ENCODE assay signal across 9 cellular contexts in genomic region chr3:49839193-49839809, GRCh38. TPM values are rescaled to one million over a fixed set of nuclear protein-coding genes. Genes with fewer than 3 reads are reported as not detected.
DNase-seq lines count a peak whose midpoint lies in the region; ATAC-seq and TF ChIP-seq lines count a peak whose summit lies in the region.
"Had no signal": no experiment of that assay in that cellular context is flagged by ENCODE, and none has a peak within 500 bp of the region (broad histone marks: within the 10 kb centered on the region; RNA-seq: fewer than 3 reads in every experiment).

No MANE protein-coding gene starts in this region.

- H3K27ac ChIP-seq in DND-41 (ENCODE audit: low read length) (no peak overlapping the region), SK-N-SH (ENCODE audit: low read depth in 2 of 2, low read length in 1 of 2) (peak overlapping the region in 1 of 2 experiments; percentile 93; a peak in 2 of 4 replicates), parathyroid adenoma (no peak overlapping the region), tibial artery (no peak overlapping the region)

- no peaks in the 10 kb centered on the region for H3K9me3 Mint-ChIP-seq in activated naive CD4-positive, alpha-beta T cell treated with anti-CD3 and anti-CD28 coated beads for 36 hours

- no peaks in the 10 kb centered on the region for H3K27me3 Mint-ChIP-seq in activated naive CD4-positive, alpha-beta T cell treated with anti-CD3 and anti-CD28 coated beads for 36 hours (ENCODE audit: low read depth)

- H3K4me3 ChIP-seq in DND-41 (ENCODE audit: low read depth in 1 of 2, low read length in 2 of 2): no peak overlapping the region
- H3K4me3 ChIP-seq in SK-N-SH (ENCODE audit: low read depth in 2 of 2, low read length in 1 of 2): no peak overlapping the region; a peak in 1 of 4 replicates
- H3K4me3 ChIP-seq in parathyroid adenoma (ENCODE audit: low read depth, low read length): no peak overlapping the region
- H3K4me3 ChIP-seq in tibial artery: no peak overlapping the region

- H3K4me2 ChIP-seq in DND-41 (ENCODE audit: insufficient read depth, low read length) (no peak overlapping the region), SK-N-SH (peak overlapping the region; percentile 40; the same call in 1 of the 2 replicates), parathyroid adenoma (ENCODE audit: low read length) (no peak overlapping the region)

- no peaks in the 10 kb centered on the region for H3K9me2 ChIP-seq in SK-N-SH

- H3K79me2 ChIP-seq in DND-41 (ENCODE audit: insufficient read depth, low read length) (no peaks in the 10 kb centered on the region), SK-N-SH (ENCODE audit: insufficient read depth) (no peaks in the 10 kb centered on the region), parathyroid adenoma (no peaks in the 10 kb centered on the region)

- TF ChIP-seq CTCF in DND-41 (IDR thresholded peaks at IDR 0.05; ENCODE audit: borderline replicate concordance, extremely low read depth, low read length, poor library complexity, severe bottlenecking) (peak; percentile 95), SK-N-SH (IDR thresholded peaks at IDR 0.05) (peak; percentile 97), parathyroid adenoma (IDR thresholded peaks at IDR 0.05) (peak; percentile 94), tibial artery (IDR thresholded peaks at IDR 0.05) (peak; percentile 88 to 95)

- ATAC-seq in DND-41 (ENCODE audit: insufficient read depth, low read depth): peak; percentile 92
- ATAC-seq in HG02884 (IDR thresholded peaks at IDR 0.05; ENCODE audit: unreplicated experiment): no peak

- H3K27ac Mint-ChIP-seq in activated naive CD4-positive, alpha-beta T cell treated with anti-CD3 and anti-CD28 coated beads for 36 hours: no peak overlapping the region

- H3K4me3 Mint-ChIP-seq in activated naive CD4-positive, alpha-beta T cell treated with anti-CD3 and anti-CD28 coated beads for 36 hours: no peak overlapping the region

- H3K9me3 ChIP-seq in DND-41 (ENCODE audit: insufficient read depth, low read length, severe bottlenecking) (no peaks in the 10 kb centered on the region), SK-N-SH (no peaks in the 10 kb centered on the region), parathyroid adenoma (ENCODE audit: control insufficient read depth, low read length) (no peaks in the 10 kb centered on the region), tibial artery (no peaks in the 10 kb centered on the region)

- H3K9ac ChIP-seq in DND-41 (ENCODE audit: low read depth, low read length): no peak overlapping the region
- no peak overlapping the region for H3K9ac ChIP-seq in SK-N-SH
- H3K9ac ChIP-seq in parathyroid adenoma: no peak overlapping the region

- 29% methylated on average over 6 of the region's 6 CpGs for WGBS in SK-N-SH (ENCODE audit: low lambda C conversion rate)

- H3K27me3 ChIP-seq in DND-41 (ENCODE audit: insufficient read depth, low read length, poor library complexity) (no peaks in the 10 kb centered on the region), SK-N-SH (ENCODE audit: insufficient read depth) (no peaks in the 10 kb centered on the region), parathyroid adenoma (ENCODE audit: control insufficient read depth, insufficient read depth, low read length) (no peaks in the 10 kb centered on the region), tibial artery (no peaks in the 10 kb centered on the region)

- no peaks in the 10 kb centered on the region for H3K4me1 Mint-ChIP-seq in activated naive CD4-positive, alpha-beta T cell treated with anti-CD3 and anti-CD28 coated beads for 36 hours (ENCODE audit: low read depth)

- H3K36me3 ChIP-seq in DND-41 (ENCODE audit: insufficient read depth, low read length) (peaks cover 81% of the 10 kb centered on the region), SK-N-SH (replicated peaks in 1 of 2; ENCODE audit: control insufficient read depth in 1 of 2, insufficient read depth in 2 of 2, low read length in 1 of 2) (peaks cover 5 to 9% of the 10 kb centered on the region in 2 experiments), parathyroid adenoma (ENCODE audit: control insufficient read depth, insufficient read depth, low read length) (no peaks in the 10 kb centered on the region), tibial artery (no peaks in the 10 kb centered on the region)

- peak; percentile 88 for TF ChIP-seq RAD21 in SK-N-SH (IDR thresholded peaks at IDR 0.05; ENCODE audit: low read length)

- intact Hi-C loops in activated naive CD4-positive, alpha-beta T cell treated with anti-CD3 and anti-CD28 coated beads for 36 hours (cut with micrococcal nuclease): loop anchor here (1.0 kb wide), 5 partner anchors 37 to 300 kb away; partner anchors contain the start of gene AMIGO3
- intact Hi-C loops in tibial artery (cut with DNase I; ENCODE audit: low total_unique reads): loop anchor here (1.0 kb wide), 1 partner anchor 37 kb away; no protein-coding TSS in a partner anchor

- no peak for TF ChIP-seq EP300 in SK-N-SH (IDR thresholded peaks at IDR 0.05; ENCODE audit: borderline replicate concordance in 1 of 2, low read depth in 1 of 2, low read length in 1 of 2)

- DNase-seq in DND-41: peak; percentile 80
- DNase-seq in LoVo (ENCODE audit: low spot score): peak; percentile 71
- DNase-seq in SK-N-SH: peak; percentile 74
- peak; percentile 89 for DNase-seq in activated naive CD4-positive, alpha-beta T cell treated with anti-CD3 and anti-CD28 coated beads for 36 hours
- DNase-seq in globus pallidus (ENCODE audit: low spot score): peak; percentile 78
- peak; percentile 85 to 86 for DNase-seq in tibial artery

- no peak overlapping the region for H2AFZ ChIP-seq in DND-41 (ENCODE audit: low read depth, low read length)
- no peak overlapping the region for H2AFZ ChIP-seq in SK-N-SH (ENCODE audit: low read depth)
- no peak overlapping the region for H2AFZ ChIP-seq in parathyroid adenoma

- H3K36me3 Mint-ChIP-seq in activated naive CD4-positive, alpha-beta T cell treated with anti-CD3 and anti-CD28 coated beads for 36 hours (ENCODE audit: low read depth): peaks cover 14% of the 10 kb centered on the region

- POLR2A ChIA-PET in SK-N-SH (lab: Yijun Ruan, JAX): interaction anchor here (1.1 to 3.9 kb wide), 5 partner anchors 35 to 121 kb away, joined by 4 to 37 read pairs (median 6); partner anchors contain the start of genes AMIGO3, GMPPB, INKA1 and MON1A

- H3K4me1 ChIP-seq in DND-41 (ENCODE audit: insufficient read depth, low read length): no peaks in the 10 kb centered on the region
- H3K4me1 ChIP-seq in SK-N-SH (ENCODE audit: control insufficient read depth in 1 of 2, insufficient read depth in 2 of 2, low read depth in 1 of 2, low read length in 1 of 2): peaks cover 0 to 48% of the 10 kb centered on the region in 2 experiments; a peak in 1 of 4 replicates
- no peaks in the 10 kb centered on the region for H3K4me1 ChIP-seq in parathyroid adenoma
- H3K4me1 ChIP-seq in tibial artery: peaks cover 0 to 7% (median 1%) of the 10 kb centered on the region in 4 donors

- no peaks in the 10 kb centered on the region for H3F3A ChIP-seq in SK-N-SH (replicated peaks; ENCODE audit: insufficient read depth)

- CTCF ChIA-PET in SK-N-SH (lab: Yijun Ruan, JAX): interaction anchor here (0.6 to 14.6 kb wide), 55 partner anchors 10 to 627 kb away, joined by 3 to 386 read pairs (median 4); partner anchors contain the start of genes AMIGO3, CAMKV, CDHR4 and GMPPB
- CTCF ChIA-PET in activated naive CD4-positive, alpha-beta T cell treated with anti-CD3 and anti-CD28 coated beads for 36 hours (lab: Charles Lee): interaction anchor here (0.6 to 8.7 kb wide), 46 partner anchors 8 to 659 kb away, joined by 3 to 165 read pairs (median 4); partner anchors contain the start of genes AMIGO3, CDHR4, INKA1 and IP6K1

- H4K20me1 ChIP-seq in DND-41 (ENCODE audit: insufficient read depth, low read length) (no peaks in the 10 kb centered on the region), SK-N-SH (ENCODE audit: insufficient read depth) (no peaks in the 10 kb centered on the region)

TF ChIP-seq in SK-N-SH, 30 proteins besides CTCF, POLR2A, EP300 and RAD21 (continues in another document):
- TF ChIP-seq RCOR1 (IDR thresholded peaks at IDR 0.05; ENCODE audit: low read length) (0 out of 2 replicates have a peak, but pooled peaks have one; percentile 41), GATA2 (CRISPR knock-in tag; IDR thresholded peaks at IDR 0.05) (no peak), SMC3 (IDR thresholded peaks at IDR 0.05; ENCODE audit: low read depth, low read length) (peak; percentile 96), TEAD4 (IDR thresholded peaks at IDR 0.05; ENCODE audit: borderline replicate concordance, insufficient read depth) (no peak), GABPA (IDR thresholded peaks at IDR 0.05; ENCODE audit: low read depth) (no peak), USF2 (IDR thresholded peaks at IDR 0.05; ENCODE audit: borderline replicate concordance, low read depth, low read length) (no peak), FOXJ3 (CRISPR knock-in tag; IDR thresholded peaks at IDR 0.05) (no peak), MXI1 (IDR thresholded peaks at IDR 0.05; ENCODE audit: low read depth, low read length) (peak; percentile 58)

RNA-seq across cellular contexts. Expression of gene TRAIP, which starts 17.1 kb away (rescaled TPM):
- 8.1 and 12.8 TPM in 2 replicates for polyA plus RNA-seq in SK-N-SH (2012; rRNA removed)
- polyA plus RNA-seq in SK-N-SH (2012; cell fraction: cytosol; rRNA removed): 4.8 and 7.6 TPM in 2 replicates
- 39.1 and 62.4 TPM in 2 replicates for polyA plus RNA-seq in SK-N-SH (2012; cell fraction: nucleus; rRNA removed)
- 10 to 100 TPM; 21.5 to 25.7 TPM for total RNA-seq in activated naive CD4-positive, alpha-beta T cell treated with anti-CD3 and anti-CD28 coated beads for 36 hours

RNA-seq across cellular contexts. Expression of gene UBA7, which starts 25.5 kb away (rescaled TPM):
- 22.6 and 25.8 TPM in 2 replicates for polyA plus RNA-seq in SK-N-SH (2012; rRNA removed)
- polyA plus RNA-seq in SK-N-SH (2012; cell fraction: cytosol; rRNA removed): 2.0 and 3.0 TPM in 2 replicates
- polyA plus RNA-seq in SK-N-SH (2012; cell fraction: nucleus; rRNA removed): 187 and 223 TPM in 2 replicates
- total RNA-seq in activated naive CD4-positive, alpha-beta T cell treated with anti-CD3 and anti-CD28 coated beads for 36 hours: 10 to 100 TPM; 93.5 to 97.7 TPM

RNA-seq across cellular contexts. Expression of gene CAMKV, which starts 30.4 kb away (rescaled TPM):
- 0.53 and 1.7 TPM in 2 replicates for polyA plus RNA-seq in SK-N-SH (2012; rRNA removed)
- 0.51 and 1.9 TPM in 2 replicates for polyA plus RNA-seq in SK-N-SH (2012; cell fraction: cytosol; rRNA removed)
- 4.1 and 6.6 TPM in 2 replicates for polyA plus RNA-seq in SK-N-SH (2012; cell fraction: nucleus; rRNA removed)
- under 1 TPM; 0.69 to 0.86 TPM for total RNA-seq in activated naive CD4-positive, alpha-beta T cell treated with anti-CD3 and anti-CD28 coated beads for 36 hours

RNA-seq across cellular contexts. Expression of gene INKA1, which starts 36.2 kb away (rescaled TPM):
- 2.6 and 3.4 TPM in 2 replicates for polyA plus RNA-seq in SK-N-SH (2012; rRNA removed)
- polyA plus RNA-seq in SK-N-SH (2012; cell fraction: cytosol; rRNA removed): 1.6 and 2.2 TPM in 2 replicates
- polyA plus RNA-seq in SK-N-SH (2012; cell fraction: nucleus; rRNA removed): 1.6 and 3.8 TPM in 2 replicates
- under 1 TPM; 0.33 to 0.37 TPM for total RNA-seq in activated naive CD4-positive, alpha-beta T cell treated with anti-CD3 and anti-CD28 coated beads for 36 hours

RNA-seq across cellular contexts. Expression of gene CDHR4, which starts 39.6 kb away (rescaled TPM):
- 0.07 and 0.13 TPM in 2 replicates for polyA plus RNA-seq in SK-N-SH (2012; rRNA removed)
- polyA plus RNA-seq in SK-N-SH (2012; cell fraction: cytosol; rRNA removed): not detected in 2 replicates
- polyA plus RNA-seq in SK-N-SH (2012; cell fraction: nucleus; rRNA removed): 0.60 and 0.66 TPM in 2 replicates
- not detected for total RNA-seq in activated naive CD4-positive, alpha-beta T cell treated with anti-CD3 and anti-CD28 coated beads for 36 hours
- total RNA-seq: frontal cortex had no signal
